19 cellular contexts compared by ENCODE assay signal in genomic region chr1:215226755-215227154, GRCh38.
"Had no signal": no experiment of that assay in that cellular context is flagged by ENCODE, and none has a peak within 500 bp of the region (broad histone marks: within the 10 kb centered on the region; RNA-seq: fewer than 3 reads in every experiment).

No MANE protein-coding gene starts in this region.

- H3K4me1 ChIP-seq: esophagus muscularis mucosa, tibial nerve had no signal

- H3K36me3 ChIP-seq: esophagus muscularis mucosa, neutrophil, tibial nerve had no signal

- H3K36me3 Mint-ChIP-seq: activated naive CD4-positive, alpha-beta T cell treated with anti-CD3 and anti-CD28 coated beads, Interleukin-2, amount 50 U/mL, for 72 hours; naive thymus-derived CD8-positive, alpha-beta T cell; stimulated activated naive B cell treated with anti-CD40 and anti-IgM and Interleukin-4, amounts not matched to agents 10 μg/mL and 1 μg/mL and 100 μg/mL, for 72 hours had no signal

- H3K27ac ChIP-seq: esophagus muscularis mucosa, neutrophil, tibial nerve had no signal

- H3K9me3 Mint-ChIP-seq: activated B cell treated with CpG ODN at 0.5 μM for 24 hours; activated naive CD4-positive, alpha-beta T cell treated with anti-CD3 and anti-CD28 coated beads, Interleukin-2, amount 50 U/mL, for 72 hours; stimulated activated naive B cell treated with anti-CD40 and anti-IgM and Interleukin-4, amounts not matched to agents 10 μg/mL and 1 μg/mL and 100 μg/mL, for 72 hours; T-helper 2 cell treated with Interferon-gamma antibody and Interleukin-4, amounts not matched to agents 5 μg/mL and 100 μg/mL, for 36 hours had no signal

- ATAC-seq: activated CD8-positive, alpha-beta T cell treated with anti-CD3 and anti-CD28 coated beads, Interleukin-2, amount 10 ng/mL, durations not matched to agents 7 days and 5 days; activated naive CD4-positive, alpha-beta T cell treated with anti-CD3 and anti-CD28 coated beads, Interleukin-2, amount 50 U/mL, for 72 hours; naive thymus-derived CD8-positive, alpha-beta T cell; stimulated activated naive B cell treated with anti-CD40 and anti-IgM and Interleukin-4, amounts not matched to agents 10 μg/mL and 1 μg/mL and 100 μg/mL, for 72 hours had no signal

- DNase-seq: activated B cell treated with CpG ODN at 0.5 μM for 24 hours; activated CD4-positive, alpha-beta T cell treated with anti-CD3 and anti-CD28 coated beads for 48 hours; activated CD8-positive, alpha-beta memory T cell treated with anti-CD3 and anti-CD28 coated beads, Interleukin-2, amount 50 U/mL, for 4 hours; activated CD8-positive, alpha-beta T cell treated with anti-CD3 and anti-CD28 coated beads, Interleukin-2, amount 10 ng/mL, durations not matched to agents 7 days and 5 days; activated gamma-delta T cell; activated T-cell treated with anti-CD3 and anti-CD28 coated beads, Interleukin-2, amount 50 U/mL, for 48 hours; glutamatergic neuron; kidney glomerular epithelial cell; mesenchymal stem cell; naive thymus-derived CD8-positive, alpha-beta T cell; posterior cingulate gyrus; retina; stimulated activated CD4-positive, alpha-beta T cell treated with anti-CD3 and anti-CD28 coated beads, Interleukin-4, amount 100 ng/mL, for 1 hour; stimulated activated naive B cell treated with anti-CD40 and anti-IgM and Interleukin-4, amounts not matched to agents 10 μg/mL and 1 μg/mL and 100 μg/mL, for 72 hours had no signal

- H3K9me3 ChIP-seq: esophagus muscularis mucosa, neutrophil, tibial nerve had no signal

- H3K4me1 Mint-ChIP-seq: activated B cell treated with CpG ODN at 0.5 μM for 24 hours; naive thymus-derived CD8-positive, alpha-beta T cell; stimulated activated naive B cell treated with anti-CD40 and anti-IgM and Interleukin-4, amounts not matched to agents 10 μg/mL and 1 μg/mL and 100 μg/mL, for 72 hours had no signal

- H3K27ac Mint-ChIP-seq: activated B cell treated with CpG ODN at 0.5 μM for 24 hours; activated CD8-positive, alpha-beta T cell treated with anti-CD3 and anti-CD28 coated beads, Interleukin-2, amount 10 ng/mL, durations not matched to agents 7 days and 5 days; activated naive CD4-positive, alpha-beta T cell treated with anti-CD3 and anti-CD28 coated beads, Interleukin-2, amount 50 U/mL, for 72 hours; naive thymus-derived CD8-positive, alpha-beta T cell; stimulated activated naive B cell treated with anti-CD40 and anti-IgM and Interleukin-4, amounts not matched to agents 10 μg/mL and 1 μg/mL and 100 μg/mL, for 72 hours; T-helper 2 cell treated with Interferon-gamma antibody and Interleukin-4, amounts not matched to agents 5 μg/mL and 100 μg/mL, for 36 hours had no signal

- H3K27me3 Mint-ChIP-seq: activated B cell treated with CpG ODN at 0.5 μM for 24 hours; stimulated activated naive B cell treated with anti-CD40 and anti-IgM and Interleukin-4, amounts not matched to agents 10 μg/mL and 1 μg/mL and 100 μg/mL, for 72 hours had no signal

- H3K4me3 ChIP-seq: esophagus muscularis mucosa, tibial nerve had no signal

- H3K27me3 ChIP-seq: esophagus muscularis mucosa, neutrophil, tibial nerve had no signal

- H3K4me3 Mint-ChIP-seq: activated B cell treated with CpG ODN at 0.5 μM for 24 hours; activated CD8-positive, alpha-beta T cell treated with anti-CD3 and anti-CD28 coated beads, Interleukin-2, amount 10 ng/mL, durations not matched to agents 7 days and 5 days; naive thymus-derived CD8-positive, alpha-beta T cell; stimulated activated naive B cell treated with anti-CD40 and anti-IgM and Interleukin-4, amounts not matched to agents 10 μg/mL and 1 μg/mL and 100 μg/mL, for 72 hours; T-helper 2 cell treated with Interferon-gamma antibody and Interleukin-4, amounts not matched to agents 5 μg/mL and 100 μg/mL, for 36 hours had no signal
